Comparison of ENCODE assay signal across 1 cellular context in genomic region chr15:43086551-43086950, GRCh38.
TF ChIP-seq lines count a peak whose summit lies in the region.

No MANE protein-coding gene starts in this region.

TF ChIP-seq in GM12878, 131 proteins besides CTCF, POLR2A, EP300 and RAD21 (continued from another document):
- peak; percentile 61 for TF ChIP-seq JUNB (IDR thresholded peaks at IDR 0.05)
- no peak for TF ChIP-seq SPI1 (IDR thresholded peaks at IDR 0.05; ENCODE audit: borderline replicate concordance, insufficient read depth, low read depth, low read length)
- TF ChIP-seq ETV6 (conservative IDR thresholded peaks at IDR 0.05 in 1 of 2, IDR thresholded peaks at IDR 0.05 in 1 of 2; ENCODE audit: borderline replicate concordance in 1 of 2, low read depth in 1 of 2): 0 out of 4 replicates have a peak, but pooled peaks of 1 of the 2 experiments have one; percentile 20
- TF ChIP-seq CHD4 (IDR thresholded peaks at IDR 0.05): no peak
- TF ChIP-seq NFIC (IDR thresholded peaks at IDR 0.05; ENCODE audit: low read depth, low read length): peak; percentile 29; the same call in 1 of the 2 replicates
- TF ChIP-seq STAT1 (conservative IDR thresholded peaks at IDR 0.05): no peak
